27 cellular contexts compared by ENCODE assay signal in the genomic region with DNA sequence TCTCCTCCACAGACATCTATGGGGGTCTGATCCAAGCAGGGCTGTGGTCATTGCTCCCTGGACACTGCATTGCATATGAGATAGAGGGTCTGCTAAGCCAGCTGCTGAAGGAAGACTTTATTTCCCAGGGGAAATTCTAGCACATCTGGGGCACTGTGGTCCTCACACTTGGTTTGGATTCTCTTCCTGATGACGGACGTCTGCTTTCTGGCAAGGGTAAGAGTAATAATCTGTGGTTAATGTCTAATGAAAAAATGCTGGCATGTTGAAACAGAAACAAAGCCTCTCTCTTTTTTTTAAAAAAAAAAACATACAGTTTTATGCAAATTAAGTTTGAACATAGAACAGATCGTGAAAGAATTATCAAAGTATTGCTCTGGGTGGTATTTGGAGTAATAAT.
"Had no signal": no experiment of that assay in that cellular context is flagged by ENCODE, and none has a peak within 500 bp of the region (broad histone marks: within the 10 kb centered on the region; RNA-seq: fewer than 3 reads in every experiment).

No MANE protein-coding gene starts in this region.

- ATAC-seq: naive thymus-derived CD4-positive, alpha-beta T cell; natural killer cell treated with Interleukin-12 subunit alpha and Interleukin-12 subunit beta and Interleukin-15 and Interleukin-18, amount 100 ng/mL, for 72 hours; right lobe of liver; stimulated activated memory B cell treated with anti-CD40 and anti-IgM and Interleukin-4, amounts not matched to agents 10 μg/mL and 1 μg/mL and 100 μg/mL, for 72 hours; stimulated activated naive CD8-positive, alpha-beta T cell treated with anti-CD3 and anti-CD28 coated beads, Interleukin-15, amount 100 ng/mL, for 72 hours had no signal

- H3K4me2 ChIP-seq: smooth muscle cell had no signal

- H3K4me3 ChIP-seq: left ventricle myocardium inferior, lung, ovary, right atrium auricular region, right lobe of liver, smooth muscle cell, thyroid gland, transverse colon, upper lobe of left lung, vagina had no signal

- H3K4me3 Mint-ChIP-seq: immature natural killer cell; mesothelial cell of epicardium; naive thymus-derived CD4-positive, alpha-beta T cell; natural killer cell treated with Interleukin-12 subunit alpha and Interleukin-12 subunit beta and Interleukin-15 and Interleukin-18, amount 100 ng/mL, for 72 hours; stimulated activated memory B cell treated with anti-CD40 and anti-IgM and Interleukin-4, amounts not matched to agents 10 μg/mL and 1 μg/mL and 100 μg/mL, for 72 hours; stimulated activated naive CD8-positive, alpha-beta T cell treated with anti-CD3 and anti-CD28 coated beads, Interleukin-15, amount 100 ng/mL, for 72 hours had no signal

- H3K9me3 Mint-ChIP-seq: immature natural killer cell, mesothelial cell of epicardium had no signal

- FAIRE-seq: islet of Langerhans, kidney had no signal

- H3K36me3 ChIP-seq: left ventricle myocardium inferior, ovary, right atrium auricular region, thyroid gland, transverse colon, vagina had no signal

- H3K4me1 Mint-ChIP-seq: naive thymus-derived CD4-positive, alpha-beta T cell; stimulated activated memory B cell treated with anti-CD40 and anti-IgM and Interleukin-4, amounts not matched to agents 10 μg/mL and 1 μg/mL and 100 μg/mL, for 72 hours; stimulated activated naive CD8-positive, alpha-beta T cell treated with anti-CD3 and anti-CD28 coated beads, Interleukin-15, amount 100 ng/mL, for 72 hours had no signal

- H3K27me3 Mint-ChIP-seq: naive thymus-derived CD4-positive, alpha-beta T cell; natural killer cell treated with Interleukin-12 subunit alpha and Interleukin-12 subunit beta and Interleukin-15 and Interleukin-18, amount 100 ng/mL, for 72 hours; progenitor cell of endocrine pancreas; stimulated activated memory B cell treated with anti-CD40 and anti-IgM and Interleukin-4, amounts not matched to agents 10 μg/mL and 1 μg/mL and 100 μg/mL, for 72 hours; stimulated activated naive CD8-positive, alpha-beta T cell treated with anti-CD3 and anti-CD28 coated beads, Interleukin-15, amount 100 ng/mL, for 72 hours had no signal

- H3K9me3 ChIP-seq: left ventricle myocardium inferior, ovary, right atrium auricular region, right lobe of liver, thyroid gland, transverse colon, upper lobe of left lung, vagina had no signal

- H3K27ac ChIP-seq: left ventricle myocardium inferior, ovary, right atrium auricular region, right lobe of liver, thyroid gland, transverse colon, upper lobe of left lung, vagina had no signal

- H3K27ac Mint-ChIP-seq: immature natural killer cell; mesothelial cell of epicardium; naive thymus-derived CD4-positive, alpha-beta T cell; natural killer cell treated with Interleukin-12 subunit alpha and Interleukin-12 subunit beta and Interleukin-15 and Interleukin-18, amount 100 ng/mL, for 72 hours; progenitor cell of endocrine pancreas; stimulated activated memory B cell treated with anti-CD40 and anti-IgM and Interleukin-4, amounts not matched to agents 10 μg/mL and 1 μg/mL and 100 μg/mL, for 72 hours; stimulated activated naive CD8-positive, alpha-beta T cell treated with anti-CD3 and anti-CD28 coated beads, Interleukin-15, amount 100 ng/mL, for 72 hours had no signal

- DNase-seq: hypothalamus; immature natural killer cell; kidney; left ventricle myocardium inferior; mesendoderm; naive thymus-derived CD4-positive, alpha-beta T cell; ovary; right lobe of liver; stimulated activated CD4-positive, alpha-beta T cell treated with anti-CD3 and anti-CD28 coated beads, Interleukin-1b, Interleukin-23, amount 100 ng/mL, for 48 hours; stimulated activated CD4-positive, alpha-beta T cell treated with anti-CD3 and anti-CD28 coated beads, Interleukin-2, amount 100 ng/mL, for 48 hours; stimulated activated CD4-positive, alpha-beta T cell treated with anti-CD3 and anti-CD28 coated beads, Interleukin-4, amount 100 ng/mL, for 4 hours; stimulated activated CD8-positive, alpha-beta memory T cell treated with anti-CD3 and anti-CD28 coated beads, Interleukin-4, amount 100 ng/mL, for 48 hours; stimulated activated naive CD4-positive, alpha-beta T cell treated with Interleukin-2 at 50 U/mL for 16 hours; stimulated activated naive CD8-positive, alpha-beta T cell treated with anti-CD3 and anti-CD28 coated beads, Interleukin-15, amount 100 ng/mL, for 72 hours; substantia nigra; thyroid gland; transverse colon; upper lobe of left lung had no signal

- H3K36me3 Mint-ChIP-seq: mesothelial cell of epicardium had no signal

- H3K4me1 ChIP-seq: left ventricle myocardium inferior, right atrium auricular region, right lobe of liver, thyroid gland, transverse colon, upper lobe of left lung, vagina had no signal

- H3K27me3 ChIP-seq: ovary, right atrium auricular region, right lobe of liver, thyroid gland, transverse colon, upper lobe of left lung, vagina had no signal
